Comparison of ENCODE assay signal across 8 cellular contexts in genomic region chr18:2848145-2848878, GRCh38. TPM values are rescaled to one million over a fixed set of nuclear protein-coding genes. Genes with fewer than 3 reads are reported as not detected.
A peak's percentile ranks its signal among the peaks of the same experiment; 100 is the strongest.
DNase-seq lines count a peak whose midpoint lies in the region; ATAC-seq and TF ChIP-seq lines count a peak whose summit lies in the region.

No MANE protein-coding gene starts in this region.

- peak overlapping the region; percentile 92 for H3K4me3 Mint-ChIP-seq in T-helper 2 cell treated with Interferon-gamma antibody and Interleukin-4, amounts not matched to agents 5 μg/mL and 100 μg/mL, for 36 hours

- no peak for ATAC-seq in GM19328 (IDR thresholded peaks at IDR 0.05; ENCODE audit: unreplicated experiment)
- no peak for ATAC-seq in HG02981 (IDR thresholded peaks at IDR 0.05; ENCODE audit: unreplicated experiment)
- no peak for ATAC-seq in HG03108 (IDR thresholded peaks at IDR 0.05; ENCODE audit: unreplicated experiment)
- ATAC-seq in GM21447 (IDR thresholded peaks at IDR 0.05; ENCODE audit: unreplicated experiment): no peak

- H3K4me3 ChIP-seq in sigmoid colon: peak overlapping the region; percentile 5 to 52 (median 41)

- 14% methylated on average over 17 of the region's 17 CpGs for WGBS in sigmoid colon, 2 donors

- peak overlapping the region; percentile 87 for H3K27ac Mint-ChIP-seq in T-helper 2 cell treated with Interferon-gamma antibody and Interleukin-4, amounts not matched to agents 5 μg/mL and 100 μg/mL, for 36 hours

- peaks cover 14 to 53% (median 23%) of the 10 kb centered on the region in 3 donors for H3K27me3 ChIP-seq in sigmoid colon

- H3K4me1 Mint-ChIP-seq in T-helper 2 cell treated with Interferon-gamma antibody and Interleukin-4, amounts not matched to agents 5 μg/mL and 100 μg/mL, for 36 hours (ENCODE audit: low read depth): peaks cover 30% of the 10 kb centered on the region

- TF ChIP-seq EP300 in sigmoid colon (IDR thresholded peaks at IDR 0.05): no peak

- DNase-seq in ELF-1 (ENCODE audit: low read depth, low spot score): peak; percentile 18
- no peak for DNase-seq in T-helper 2 cell treated with Interferon-gamma antibody and Interleukin-4, amounts not matched to agents 5 μg/mL and 100 μg/mL, for 36 hours (ENCODE audit: low spot score)
- peak; percentile 44 for DNase-seq in globus pallidus (ENCODE audit: low spot score)
- DNase-seq in sigmoid colon: no peak

- TF ChIP-seq CTCF in sigmoid colon (IDR thresholded peaks at IDR 0.05): no peak

- no peaks in the 10 kb centered on the region for H3K9me3 ChIP-seq in sigmoid colon

- no peaks in the 10 kb centered on the region for H3K36me3 Mint-ChIP-seq in T-helper 2 cell treated with Interferon-gamma antibody and Interleukin-4, amounts not matched to agents 5 μg/mL and 100 μg/mL, for 36 hours (ENCODE audit: low read depth)

- peak overlapping the region; percentile 44 to 74 (median 63) for H3K27ac ChIP-seq in sigmoid colon

- H3K36me3 ChIP-seq in sigmoid colon: no peaks in the 10 kb centered on the region

- peaks cover 16% of the 10 kb centered on the region for H3K27me3 Mint-ChIP-seq in T-helper 2 cell treated with Interferon-gamma antibody and Interleukin-4, amounts not matched to agents 5 μg/mL and 100 μg/mL, for 36 hours (ENCODE audit: low read depth)

- no peak for TF ChIP-seq POLR2A in sigmoid colon (IDR thresholded peaks at IDR 0.05)

- H3K4me1 ChIP-seq in sigmoid colon: peaks cover 0 to 21% (median 20%) of the 10 kb centered on the region in 4 donors

- intact Hi-C loops in sigmoid colon (cut with DNase I): no loop called here

- H3K9me3 Mint-ChIP-seq in T-helper 2 cell treated with Interferon-gamma antibody and Interleukin-4, amounts not matched to agents 5 μg/mL and 100 μg/mL, for 36 hours: no peaks in the 10 kb centered on the region

RNA-seq across cellular contexts. Expression of gene EMILIN2, which starts 1.5 kb away (rescaled TPM):
- 10 to 100 TPM in 2 of 4 donors, 1 to 10 TPM in 2; 6.1 to 12.0 (median 10.4) TPM for total RNA-seq in sigmoid colon
- 10 to 100 TPM in 1 of 3 donors, 1 to 10 TPM in 2; 4.8 to 12.0 (median 9.5) TPM for polyA plus RNA-seq in sigmoid colon

Comparison
In these comparisons a context has a peak if more than half of its experiments do, and no peak if none do; other contexts are left out.
1. DNase-seq: peak in ELF-1 (single experiment) and globus pallidus (single experiment); none in T-helper 2 cell treated with Interferon-gamma antibody and Interleukin-4, amounts not matched to agents 5 μg/mL and 100 μg/mL, for 36 hours (single experiment) and sigmoid colon (single experiment).